8 cellular contexts compared by ENCODE assay signal in the genomic region with DNA sequence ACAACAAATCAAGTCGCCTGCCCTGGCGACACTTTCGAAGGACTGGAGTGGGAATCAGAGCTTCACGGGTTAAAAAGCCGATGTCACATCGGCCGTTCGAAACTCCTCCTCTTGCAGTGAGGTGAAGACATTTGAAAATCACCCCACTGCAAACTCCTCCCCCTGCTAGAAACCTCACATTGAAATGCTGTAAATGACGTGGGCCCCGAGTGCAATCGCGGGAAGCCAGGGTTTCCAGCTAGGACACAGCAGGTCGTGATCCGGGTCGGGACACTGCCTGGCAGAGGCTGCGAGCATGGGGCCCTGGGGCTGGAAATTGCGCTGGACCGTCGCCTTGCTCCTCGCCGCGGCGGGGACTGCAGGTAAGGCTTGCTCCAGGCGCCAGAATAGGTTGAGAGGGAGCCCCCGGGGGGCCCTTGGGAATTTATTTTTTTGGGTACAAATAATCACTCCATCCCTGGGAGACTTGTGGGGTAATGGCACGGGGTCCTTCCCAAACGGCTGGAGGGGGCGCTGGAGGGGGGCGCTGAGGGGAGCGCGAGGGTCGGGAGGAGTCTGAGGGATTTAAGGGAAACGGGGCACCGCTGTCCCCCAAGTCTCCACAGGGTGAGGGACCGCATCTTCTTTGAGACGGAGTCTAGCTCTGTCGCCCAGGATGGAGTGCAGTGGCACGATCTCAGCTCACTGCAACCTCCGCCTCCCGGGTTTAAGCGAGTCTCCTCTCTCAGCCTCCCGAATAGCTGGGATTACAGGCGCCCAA. TPM values are rescaled to one million over a fixed set of nuclear protein-coding genes. Genes with fewer than 3 reads are reported as not detected.
DNase-seq lines count a peak whose midpoint lies in the region; ATAC-seq, FAIRE-seq and TF ChIP-seq lines count a peak whose summit lies in the region.

Gene LDLR (plus strand): TSS at position 210 of the 760 bp plus-strand sequence. CDS start 86 bp downstream, at position 296.

- TF ChIP-seq POLR2A in GM19099 (IDR thresholded peaks at IDR 0.05; ENCODE audit: extremely low read depth, insufficient read length, low read depth) = peak; percentile 96

- H3K9me3 Mint-ChIP-seq in type B pancreatic cell = no peaks in the 10 kb centered on the region

- peak within 1 kb of the TSS; percentile 94 for H3K27ac Mint-ChIP-seq in type B pancreatic cell

- H3K27me3 Mint-ChIP-seq in type B pancreatic cell = no peaks in the 10 kb centered on the region

- peaks cover 13% of the 10 kb centered on the region for H3K4me1 Mint-ChIP-seq in type B pancreatic cell (ENCODE audit: unreplicated experiment)

- peak; percentile 76 for DNase-seq in NCI-H1694 treated with DMSO at 0.1 percent for 48 hours (lab: John Stamatoyannopoulos, UW)
- peak; percentile 47 for DNase-seq in amniotic stem cell (lab: John Stamatoyannopoulos, UW)
- DNase-seq in left cardiac atrium = peak; percentile 90
- DNase-seq in pons (ENCODE audit: low spot score) = peak; percentile 96
- DNase-seq in type B pancreatic cell (ENCODE audit: extremely low spot score, unreplicated experiment) = peak; percentile 82

- peak; percentile 64 for FAIRE-seq in A204.1 (lab: Jason Lieb, UNC)

- peak; percentile 56 to 60 for ATAC-seq in left cardiac atrium

- TF ChIP-seq CTCF in type B pancreatic cell (conservative IDR thresholded peaks at IDR 0.05) = no peak

- peak within 1 kb of the TSS; percentile 90 for H3K4me3 Mint-ChIP-seq in type B pancreatic cell

- intact Hi-C loops in T-helper 2 cell treated with Interferon-gamma antibody and Interleukin-4, amounts not matched to agents 100 ng/mL and 5 ng/mL, for 36 hours (cut with micrococcal nuclease) = loop anchor here (1.0 to 10.0 kb wide), 6 partner anchors 40 to 665 kb away; partner anchors contain the start of genes KRI1, ODAD3, PDE4A and PRKCSH
- intact Hi-C loops in left cardiac atrium (cut with DNase I) = no loop called here

- no peaks in the 10 kb centered on the region for H3K36me3 Mint-ChIP-seq in type B pancreatic cell

RNA-seq across cellular contexts. Expression of gene LDLR, which starts in this region (rescaled TPM):
- 109 TPM in 2 replicates for total RNA-seq in T-helper 2 cell treated with Interferon-gamma antibody and Interleukin-4, amounts not matched to agents 100 ng/mL and 5 ng/mL, for 36 hours
- total RNA-seq in left cardiac atrium = 10 to 100 TPM; 24.4 to 80.0 TPM
- 67.4 and 103 TPM in 2 replicates for total RNA-seq in type B pancreatic cell (ENCODE audit: low replicate concordance)

Comparison
In these comparisons a context has a peak if more than half of its experiments do, and no peak if none do; other contexts are left out.
1. Peak in every context shown above with its lines: DNase-seq and ATAC-seq.